Comparison of ENCODE assay signal across 14 cellular contexts in genomic region chr1:159917533-159917932, GRCh38. TPM values are rescaled to one million over a fixed set of nuclear protein-coding genes. Genes with fewer than 3 reads are reported as not detected.
DNase-seq lines count a peak whose midpoint lies in the region; ATAC-seq and TF ChIP-seq lines count a peak whose summit lies in the region.
"Had no signal": no experiment of that assay in that cellular context is flagged by ENCODE, and none has a peak within 500 bp of the region (broad histone marks: within the 10 kb centered on the region; RNA-seq: fewer than 3 reads in every experiment).

No MANE protein-coding gene starts in this region.

- dilution Hi-C loops in mammary epithelial cell (cut with HindIII; ENCODE audit: low sequenced_read_pairs), result no loop called here

- H3K9ac ChIP-seq in mammary epithelial cell (ENCODE audit: insufficient read depth, low read length), result no peak overlapping the region

- H3K4me1 Mint-ChIP-seq in MCF 10A (ENCODE audit: insufficient read depth, unreplicated experiment) (peaks cover 67% of the 10 kb centered on the region), memory B cell (peaks cover 53% of the 10 kb centered on the region)
- H3K4me1 Mint-ChIP-seq in activated CD8-positive, alpha-beta T cell treated with anti-CD3 and anti-CD28 coated beads for 36 hours (ENCODE audit: low read depth), result peaks cover 66% of the 10 kb centered on the region

- H3K4me3 Mint-ChIP-seq in MCF 10A (ENCODE audit: unreplicated experiment), result no peak overlapping the region
- H3K4me3 Mint-ChIP-seq in activated CD8-positive, alpha-beta T cell treated with anti-CD3 and anti-CD28 coated beads for 36 hours, result no peak overlapping the region
- H3K4me3 Mint-ChIP-seq in memory B cell, result peak overlapping the region; percentile 4

- no peaks in the 10 kb centered on the region for H3K9me3 ChIP-seq in mammary epithelial cell (replicated peaks; ENCODE audit: insufficient read depth, low read length)
- no peaks in the 10 kb centered on the region for H3K9me3 ChIP-seq in upper lobe of right lung

- H3K4me1 ChIP-seq in mammary epithelial cell (ENCODE audit: insufficient read depth, low read length) (peaks cover 57% of the 10 kb centered on the region), upper lobe of right lung (peaks cover 65% of the 10 kb centered on the region)

- H3K27me3 Mint-ChIP-seq in MCF 10A (ENCODE audit: insufficient read depth, unreplicated experiment), result no peaks in the 10 kb centered on the region
- no peaks in the 10 kb centered on the region for H3K27me3 Mint-ChIP-seq in activated CD8-positive, alpha-beta T cell treated with anti-CD3 and anti-CD28 coated beads for 36 hours
- H3K27me3 Mint-ChIP-seq in memory B cell, result no peaks in the 10 kb centered on the region

- H4K20me1 ChIP-seq in mammary epithelial cell (ENCODE audit: insufficient read depth, low read length), result no peaks in the 10 kb centered on the region

- H3K27ac Mint-ChIP-seq in MCF 10A (ENCODE audit: low read depth, unreplicated experiment) (peak overlapping the region; percentile 92), memory B cell (peak overlapping the region; percentile 97)
- peak overlapping the region; percentile 62 for H3K27ac Mint-ChIP-seq in activated CD8-positive, alpha-beta T cell treated with anti-CD3 and anti-CD28 coated beads for 36 hours

- H3K27ac ChIP-seq in mammary epithelial cell (ENCODE audit: insufficient read depth, low read depth, low read length) (no peak overlapping the region), upper lobe of right lung (no peak overlapping the region)
- H3K27ac ChIP-seq: C4-2B had no signal

- H3K27me3 ChIP-seq in mammary epithelial cell (ENCODE audit: insufficient read depth, low read length) (no peaks in the 10 kb centered on the region), upper lobe of right lung (no peaks in the 10 kb centered on the region)

- peaks cover 14% of the 10 kb centered on the region for H3K36me3 ChIP-seq in mammary epithelial cell (ENCODE audit: insufficient read depth, low read length)
- H3K36me3 ChIP-seq in upper lobe of right lung, result peaks cover 46% of the 10 kb centered on the region

- no TSS peak for BruUV-seq in MCF 10A (replicated peaks; lab: Mats Ljungman, UMichigan)
- BruUV-seq in mammary epithelial cell (replicated peaks; lab: Mats Ljungman, UMichigan), result no TSS peak

- CTCF ChIA-PET in MCF 10A (lab: Yijun Ruan, JAX), result interaction anchor here (1.1 to 52.4 kb wide), 5 partner anchors 10 to 129 kb away, joined by 3 to 1675 read pairs (median 5); no protein-coding TSS in a partner anchor
- CTCF ChIA-PET in mammary epithelial cell (lab: Charles Lee; ENCODE audit: low non-redundant PET), result no interaction called here
- CTCF ChIA-PET in activated CD8-positive, alpha-beta T cell treated with anti-CD3 and anti-CD28 coated beads for 36 hours (lab: Charles Lee), result interaction anchor here (2.3 kb wide), 1 partner anchor 90 kb away, joined by 11 read pairs; no protein-coding TSS in a partner anchor

- DNase-seq in MCF 10A (ENCODE audit: unreplicated experiment) (peak; percentile 32), mammary epithelial cell (no peak), memory B cell (ENCODE audit: low spot score in 2 of 2) (no peak), upper lobe of right lung (peak; percentile 50), NCI-H2081 (lab: John Stamatoyannopoulos, UW) (no peak), NCI-H2029 treated with DMSO at 0.1 percent for 48 hours (lab: John Stamatoyannopoulos, UW) (no peak)
- no peak for DNase-seq in activated CD8-positive, alpha-beta T cell treated with anti-CD3 and anti-CD28 coated beads for 36 hours
- DNase-seq: glutamatergic neuron; Kasumi-1; NCI-H345; stimulated activated CD8-positive, alpha-beta memory T cell treated with anti-CD3 and anti-CD28 coated beads, Interleukin-4, amount 100 ng/mL, for 48 hours had no signal

- H3K79me2 ChIP-seq in mammary epithelial cell (ENCODE audit: insufficient read depth, low read length), result peaks cover 44% of the 10 kb centered on the region

- H2AFZ ChIP-seq in mammary epithelial cell (ENCODE audit: low read depth, low read length), result no peak overlapping the region

- in situ Hi-C loops in mammary epithelial cell (cut with MboI; ENCODE audit: low sequenced_read_pairs in 2 of 2), result no loop called here

- peaks cover 61% of the 10 kb centered on the region for H3K36me3 Mint-ChIP-seq in MCF 10A (ENCODE audit: insufficient read depth, unreplicated experiment)
- peaks cover 55% of the 10 kb centered on the region for H3K36me3 Mint-ChIP-seq in activated CD8-positive, alpha-beta T cell treated with anti-CD3 and anti-CD28 coated beads for 36 hours (ENCODE audit: low read depth)
- peaks cover 30% of the 10 kb centered on the region for H3K36me3 Mint-ChIP-seq in memory B cell

- H3K4me3 ChIP-seq in mammary epithelial cell (replicated peaks in 1 of 3; ENCODE audit: insufficient read depth in 1 of 3, low read depth in 2 of 3, low read length in 3 of 3) (no peak overlapping the region), upper lobe of right lung (no peak overlapping the region)

- no peak for ATAC-seq in activated CD8-positive, alpha-beta T cell treated with anti-CD3 and anti-CD28 coated beads for 36 hours
- ATAC-seq in memory B cell (ENCODE audit: low read depth) (no peak), upper lobe of right lung (no peak), HG02970 (IDR thresholded peaks at IDR 0.05; ENCODE audit: low FRiP score, unreplicated experiment) (no peak)

- H3K4me2 ChIP-seq in mammary epithelial cell (ENCODE audit: insufficient read depth, low read depth, low read length), result no peak overlapping the region

- intact Hi-C loops in MCF 10A (cut with micrococcal nuclease) (no loop called here), mammary epithelial cell (cut with micrococcal nuclease) (no loop called here), upper lobe of right lung (cut with DNase I) (no loop called here)
- intact Hi-C loops in activated CD8-positive, alpha-beta T cell treated with anti-CD3 and anti-CD28 coated beads for 36 hours (cut with micrococcal nuclease), result no loop called here

- TF ChIP-seq CTCF in MCF 10A (IDR thresholded peaks at IDR 0.05; ENCODE audit: unreplicated experiment), result no peak
- TF ChIP-seq CTCF in mammary epithelial cell (conservative IDR thresholded peaks at IDR 0.05 in 1 of 2, IDR thresholded peaks at IDR 0.05 in 1 of 2; ENCODE audit: extremely low read depth in 1 of 2, insufficient read depth in 1 of 2, low read depth in 1 of 2, low read length in 2 of 2), result no peak
- TF ChIP-seq CTCF in activated CD8-positive, alpha-beta T cell treated with anti-CD3 and anti-CD28 coated beads for 36 hours (IDR thresholded peaks at IDR 0.05), result no peak
- no peak for TF ChIP-seq CTCF in upper lobe of right lung (IDR thresholded peaks at IDR 0.05)

- WGBS in mammary epithelial cell (ENCODE audit: low coverage, missing lambda C conversion rate), result 45% methylated on average over 4 of the region's 4 CpGs

- POLR2A ChIA-PET in MCF 10A (lab: Yijun Ruan, JAX), result interaction anchor here (0.6 kb wide), 1 partner anchor 339 kb away, joined by 3 read pairs; no protein-coding TSS in a partner anchor
- POLR2A ChIA-PET in activated CD8-positive, alpha-beta T cell treated with anti-CD3 and anti-CD28 coated beads for 36 hours (lab: Charles Lee), result interaction anchor here (1.5 kb wide), 1 partner anchor 98 kb away, joined by 4 read pairs; no protein-coding TSS in a partner anchor

- H3K9me3 Mint-ChIP-seq in MCF 10A (ENCODE audit: unreplicated experiment) (no peaks in the 10 kb centered on the region), memory B cell (no peaks in the 10 kb centered on the region)
- no peaks in the 10 kb centered on the region for H3K9me3 Mint-ChIP-seq in activated CD8-positive, alpha-beta T cell treated with anti-CD3 and anti-CD28 coated beads for 36 hours

RNA-seq across cellular contexts. Expression of gene TAGLN2, which starts 7.8 kb away (rescaled TPM):
- 464 and 483 TPM in 2 replicates for total RNA-seq in MCF 10A (2022)
- total RNA-seq in mammary epithelial cell, result 100 to 1,000 TPM; 178 to 454 TPM
- polyA plus RNA-seq in mammary epithelial cell, result 748 TPM
- 594 TPM for polyA minus RNA-seq in mammary epithelial cell
- total RNA-seq in activated CD8-positive, alpha-beta T cell treated with anti-CD3 and anti-CD28 coated beads for 36 hours, result 100 to 1,000 TPM; 475 to 482 TPM
- total RNA-seq in upper lobe of right lung, result 435 TPM

RNA-seq across cellular contexts. Expression of gene CFAP45, which starts 17.6 kb away (rescaled TPM):
- total RNA-seq in MCF 10A (2022) (0.32 and 0.40 TPM in 2 replicates), mammary epithelial cell (under 1 TPM in 1 of 2 donors, not detected in 1; 0.82 TPM), upper lobe of right lung (1.9 TPM)
- 0.36 TPM for polyA plus RNA-seq in mammary epithelial cell
- not detected for polyA minus RNA-seq in mammary epithelial cell
- 1 to 10 TPM; 1.3 to 1.4 TPM for total RNA-seq in activated CD8-positive, alpha-beta T cell treated with anti-CD3 and anti-CD28 coated beads for 36 hours

RNA-seq across cellular contexts. Expression of gene IGSF9, which starts 27.9 kb away (rescaled TPM):
- total RNA-seq in MCF 10A (2022), result 0.25 and 0.44 TPM in 2 replicates
- 10 to 100 TPM in 1 of 2 donors, 1 to 10 TPM in 1; 1.2 to 21.9 TPM for total RNA-seq in mammary epithelial cell
- polyA plus RNA-seq in mammary epithelial cell, result 8.3 TPM
- 19.1 TPM for polyA minus RNA-seq in mammary epithelial cell
- under 1 TPM in 1 of 2 experiments, not detected in 1; 0.07 TPM for total RNA-seq in activated CD8-positive, alpha-beta T cell treated with anti-CD3 and anti-CD28 coated beads for 36 hours
- total RNA-seq in upper lobe of right lung, result 2.2 TPM

RNA-seq across cellular contexts. Expression of gene SLAMF9, which starts 36.5 kb away (rescaled TPM):
- total RNA-seq in MCF 10A (2022) (not detected in 2 replicates), mammary epithelial cell (not detected), upper lobe of right lung (not detected)
- 0.15 TPM for polyA plus RNA-seq in mammary epithelial cell
- not detected for polyA minus RNA-seq in mammary epithelial cell
- total RNA-seq in activated CD8-positive, alpha-beta T cell treated with anti-CD3 and anti-CD28 coated beads for 36 hours, result not detected
- total RNA-seq: mesenteric fat pad had no signal

RNA-seq across cellular contexts. Expression of gene VSIG8, which starts 55.1 kb away (rescaled TPM):
- total RNA-seq in MCF 10A (2022), result not detected in 2 replicates
- total RNA-seq in mammary epithelial cell, result not detected
- polyA plus RNA-seq in mammary epithelial cell, result not detected
- polyA minus RNA-seq in mammary epithelial cell, result not detected
- total RNA-seq in activated CD8-positive, alpha-beta T cell treated with anti-CD3 and anti-CD28 coated beads for 36 hours, result not detected
- total RNA-seq in upper lobe of right lung, result not detected
- total RNA-seq: mesenteric fat pad had no signal

Comparison
In these comparisons a context has a peak if more than half of its experiments do, and no peak if none do; other contexts are left out.
1. DNase-seq: peak in MCF 10A (single experiment) and upper lobe of right lung (single experiment); none in mammary epithelial cell (single experiment), activated CD8-positive, alpha-beta T cell treated with anti-CD3 and anti-CD28 coated beads for 36 hours (single experiment), memory B cell (0 of 2), NCI-H2081 (0 of 2) and NCI-H2029 treated with DMSO at 0.1 percent for 48 hours (single experiment).
2. Peak in every context shown above with its lines, with median percentiles within 50 percentile points of each other: H3K27ac Mint-ChIP-seq.